In genomic region chr5:83430130-83431010, GRCh38 we compare ENCODE assay signal across 8 cellular contexts. TPM values are rescaled to one million over a fixed set of nuclear protein-coding genes. Genes with fewer than 3 reads are reported as not detected.
DNase-seq lines count a peak whose midpoint lies in the region; ATAC-seq, FAIRE-seq and TF ChIP-seq lines count a peak whose summit lies in the region.

No MANE protein-coding gene starts in this region.

- TF ChIP-seq EP300 in upper lobe of left lung (IDR thresholded peaks at IDR 0.05), result no peak

- H3K27ac ChIP-seq in CD4-positive, alpha-beta T cell (ENCODE audit: low read depth, low read length), result no peak overlapping the region
- no peak overlapping the region for H3K27ac ChIP-seq in PC-3 (ENCODE audit: low read length)
- H3K27ac ChIP-seq in neural progenitor cell, result no peak overlapping the region
- no peak overlapping the region for H3K27ac ChIP-seq in upper lobe of left lung

- H3K36me3 Mint-ChIP-seq in CD4-positive, alpha-beta T cell (ENCODE audit: low read depth), result no peaks in the 10 kb centered on the region
- no peaks in the 10 kb centered on the region for H3K36me3 Mint-ChIP-seq in activated T-cell treated with anti-CD3 and anti-CD28 coated beads, Interleukin-2, amount 50 U/mL, for 4 hours (ENCODE audit: insufficient read depth)
- peaks cover 2% of the 10 kb centered on the region for H3K36me3 Mint-ChIP-seq in neural progenitor cell

- no peaks in the 10 kb centered on the region for H3K4me1 Mint-ChIP-seq in CD4-positive, alpha-beta T cell (ENCODE audit: low read depth)
- H3K4me1 Mint-ChIP-seq in activated T-cell treated with anti-CD3 and anti-CD28 coated beads, Interleukin-2, amount 50 U/mL, for 4 hours (ENCODE audit: low read depth), result no peaks in the 10 kb centered on the region
- H3K4me1 Mint-ChIP-seq in neural progenitor cell, result no peaks in the 10 kb centered on the region

- no peak overlapping the region for H3K27ac Mint-ChIP-seq in CD4-positive, alpha-beta T cell
- peak overlapping the region; percentile 39 for H3K27ac Mint-ChIP-seq in neural progenitor cell

- H3K4me3 ChIP-seq in PC-3 (ENCODE audit: low read length), result no peak overlapping the region
- no peak overlapping the region for H3K4me3 ChIP-seq in fibroblast of pulmonary artery (replicated peaks; ENCODE audit: low read depth, low read length)
- H3K4me3 ChIP-seq in neural progenitor cell, result no peak overlapping the region
- H3K4me3 ChIP-seq in upper lobe of left lung, result no peak overlapping the region

- POLR2A ChIA-PET in CD4-positive, alpha-beta T cell (lab: Charles Lee), result no interaction called here
- POLR2A ChIA-PET in PC-3 (lab: Charles Lee; ENCODE audit: unreplicated experiment), result no interaction called here

- CTCF ChIA-PET in CD4-positive, alpha-beta T cell (lab: Charles Lee), result no interaction called here
- CTCF ChIA-PET in PC-3 (lab: Charles Lee), result interaction anchor here (0.6 to 0.7 kb wide), 2 partner anchors 12 to 636 kb away, joined by 3 read pairs; no protein-coding TSS in a partner anchor

- H3K4me1 ChIP-seq in PC-3 (ENCODE audit: insufficient read depth, low read length) (no peaks in the 10 kb centered on the region; the same call in 1 of the 2 replicates), neural progenitor cell (peaks cover 5% of the 10 kb centered on the region), upper lobe of left lung (no peaks in the 10 kb centered on the region)

- H3K36me3 ChIP-seq in PC-3 (ENCODE audit: low read depth, low read length) (no peaks in the 10 kb centered on the region), neural progenitor cell (no peaks in the 10 kb centered on the region), upper lobe of left lung (no peaks in the 10 kb centered on the region)

- H2AFZ ChIP-seq in PC-3 (ENCODE audit: low read length), result no peak overlapping the region
- peak overlapping the region; percentile 88 for H2AFZ ChIP-seq in neural progenitor cell (replicated peaks)

- H3K9me3 ChIP-seq in CD4-positive, alpha-beta T cell (ENCODE audit: control insufficient read depth, low read length), result no peaks in the 10 kb centered on the region
- H3K9me3 ChIP-seq in PC-3 (ENCODE audit: low read length) (no peaks in the 10 kb centered on the region), neural progenitor cell (ENCODE audit: low read depth) (no peaks in the 10 kb centered on the region), upper lobe of left lung (no peaks in the 10 kb centered on the region)

- DNase-seq in CD4-positive, alpha-beta T cell, result peak; percentile 7 to 40 (median 20)
- DNase-seq in GM19239 (ENCODE audit: insufficient read length, low spot score), result peak; percentile 37
- DNase-seq in PC-3, result peak; percentile 78
- DNase-seq in activated T-cell treated with anti-CD3 and anti-CD28 coated beads, Interleukin-2, amount 50 U/mL, for 4 hours, result peak; percentile 24
- peak; percentile 82 for DNase-seq in fibroblast of pulmonary artery (ENCODE audit: low read depth)
- DNase-seq in neural progenitor cell (ENCODE audit: low spot score), result peak; percentile 90
- DNase-seq in upper lobe of left lung, result peak in 1 of 2 donors; percentile 60

- no peaks in the 10 kb centered on the region for H3K27me3 Mint-ChIP-seq in CD4-positive, alpha-beta T cell
- no peaks in the 10 kb centered on the region for H3K27me3 Mint-ChIP-seq in activated T-cell treated with anti-CD3 and anti-CD28 coated beads, Interleukin-2, amount 50 U/mL, for 4 hours (ENCODE audit: low read depth)
- no peaks in the 10 kb centered on the region for H3K27me3 Mint-ChIP-seq in neural progenitor cell (ENCODE audit: insufficient read depth, low read depth)

- no peak for TF ChIP-seq POLR2A in upper lobe of left lung (IDR thresholded peaks at IDR 0.05)

- intact Hi-C loops in CD4-positive, alpha-beta T cell (cut with DNase I, micrococcal nuclease), result loop anchor here (1.0 to 10.0 kb wide), 3 partner anchors 786 to 1078 kb away; no protein-coding TSS in a partner anchor
- intact Hi-C loops in PC-3 (cut with micrococcal nuclease), result loop anchor here (1.0 to 10.0 kb wide), 8 partner anchors 42 to 1078 kb away; partner anchors contain the start of genes TMEM167A, VCAN and XRCC4

- no TSS peak for BruUV-seq in PC-3 (replicated peaks; lab: Mats Ljungman, UMichigan)

- H3F3A ChIP-seq in PC-3 (ENCODE audit: low read length, unreplicated experiment) (no peaks in the 10 kb centered on the region), neural progenitor cell (ENCODE audit: low read depth) (no peaks in the 10 kb centered on the region)

- peak; percentile 72 for TF ChIP-seq CTCF in CD4-positive, alpha-beta T cell (IDR thresholded peaks at IDR 0.05)
- TF ChIP-seq CTCF in PC-3 (conservative IDR thresholded peaks at IDR 0.05; ENCODE audit: low read depth, low read length) (peak; percentile 99), fibroblast of pulmonary artery (IDR thresholded peaks at IDR 0.05; ENCODE audit: low read length, missing control alignments) (no peak), neural progenitor cell (IDR thresholded peaks at IDR 0.05) (peak; percentile 96), upper lobe of left lung (IDR thresholded peaks at IDR 0.05) (peak; percentile 46 to 83 (median 72))

- no peak overlapping the region for H3K4me3 Mint-ChIP-seq in CD4-positive, alpha-beta T cell
- H3K4me3 Mint-ChIP-seq in activated T-cell treated with anti-CD3 and anti-CD28 coated beads, Interleukin-2, amount 50 U/mL, for 4 hours, result no peak overlapping the region
- no peak overlapping the region for H3K4me3 Mint-ChIP-seq in neural progenitor cell

- peak; percentile 69 for ATAC-seq in CD4-positive, alpha-beta T cell (ENCODE audit: poor library complexity)
- peak; percentile 61 for ATAC-seq in HG03520 (IDR thresholded peaks at IDR 0.05; ENCODE audit: unreplicated experiment)
- ATAC-seq in PC-3, result peak; percentile 97
- peak; percentile 74 to 75 for ATAC-seq in activated T-cell treated with anti-CD3 and anti-CD28 coated beads, Interleukin-2, amount 50 U/mL, for 4 hours
- ATAC-seq in upper lobe of left lung (ENCODE audit: low FRiP score in 2 of 2), result peak; percentile 80 to 86

- H3K79me2 ChIP-seq in PC-3 (ENCODE audit: low read length), result no peaks in the 10 kb centered on the region
- no peaks in the 10 kb centered on the region for H3K79me2 ChIP-seq in neural progenitor cell (ENCODE audit: low read depth)

- H3K9ac ChIP-seq in PC-3 (ENCODE audit: low read length) (no peak overlapping the region), neural progenitor cell (no peak overlapping the region)

- H4K20me1 ChIP-seq in PC-3 (ENCODE audit: low read length) (no peaks in the 10 kb centered on the region), neural progenitor cell (ENCODE audit: low read depth) (no peaks in the 10 kb centered on the region)

- no peaks in the 10 kb centered on the region for H3K27me3 ChIP-seq in CD4-positive, alpha-beta T cell (ENCODE audit: control insufficient read depth, insufficient read depth, low read length)
- H3K27me3 ChIP-seq in PC-3 (ENCODE audit: low read length) (no peaks in the 10 kb centered on the region), neural progenitor cell (no peaks in the 10 kb centered on the region), upper lobe of left lung (no peaks in the 10 kb centered on the region)

- 39% methylated on average over 13 of the region's 13 CpGs for WGBS in upper lobe of left lung, 2 donors

- FAIRE-seq in GM19239 (lab: Jason Lieb, UNC), result peak; percentile 82

- H3K9me2 ChIP-seq in PC-3 (replicated peaks; ENCODE audit: low read length), result no peaks in the 10 kb centered on the region

- H3K9me3 Mint-ChIP-seq in CD4-positive, alpha-beta T cell, result no peaks in the 10 kb centered on the region
- H3K9me3 Mint-ChIP-seq in activated T-cell treated with anti-CD3 and anti-CD28 coated beads, Interleukin-2, amount 50 U/mL, for 4 hours, result no peaks in the 10 kb centered on the region
- H3K9me3 Mint-ChIP-seq in neural progenitor cell, result peaks cover 5% of the 10 kb centered on the region

- H3K4me2 ChIP-seq in PC-3 (ENCODE audit: low read length), result no peak overlapping the region
- H3K4me2 ChIP-seq in neural progenitor cell, result no peak overlapping the region

RNA-seq across cellular contexts. Expression of gene VCAN, which starts 41.2 kb away (rescaled TPM):
- 1 to 10 TPM; 6.4 to 7.1 TPM for total RNA-seq in CD4-positive, alpha-beta T cell
- total RNA-seq in PC-3 (2014; rRNA removed), result 6.2 and 6.7 TPM in 2 replicates
- total RNA-seq in activated T-cell treated with anti-CD3 and anti-CD28 coated beads, Interleukin-2, amount 50 U/mL, for 4 hours, result under 1 TPM; 0.61 to 0.84 (median 0.74) TPM
- 71.6 and 101 TPM in 2 replicates for total RNA-seq in neural progenitor cell (ENCODE audit: low replicate concordance)
- total RNA-seq in upper lobe of left lung, result 100 to 1,000 TPM in 4 of 6 donors, 10 to 100 TPM in 2; 73.3 to 254 (median 121) TPM
